8 cellular contexts compared by ENCODE assay signal in genomic region chr4:76896731-76897521, GRCh38. TPM values are rescaled to one million over a fixed set of nuclear protein-coding genes. Genes with fewer than 3 reads are reported as not detected.
A peak's percentile ranks its signal among the peaks of the same experiment; 100 is the strongest.
DNase-seq lines count a peak whose midpoint lies in the region; ATAC-seq and TF ChIP-seq lines count a peak whose summit lies in the region.

No MANE protein-coding gene starts in this region.

- no peaks in the 10 kb centered on the region for H3F3A ChIP-seq in neural cell (ENCODE audit: insufficient read depth, low read length, poor library complexity, severe bottlenecking)

- H3K27ac ChIP-seq in esophagus squamous epithelium (peak overlapping the region; percentile 70 to 87 (median 86)), neural cell (ENCODE audit: low read length) (no peak overlapping the region)

- H3K4me1 ChIP-seq in esophagus squamous epithelium, result peaks cover 7 to 51% (median 10%) of the 10 kb centered on the region in 3 donors

- no peak overlapping the region for H3K27ac Mint-ChIP-seq in activated CD8-positive, alpha-beta T cell treated with anti-CD3 and anti-CD28 coated beads, Interleukin-2, amount 10 ng/mL, durations not matched to agents 7 days and 5 days

- no peaks in the 10 kb centered on the region for H4K20me1 ChIP-seq in neural cell (ENCODE audit: insufficient read depth)

- no peaks in the 10 kb centered on the region for H3K79me2 ChIP-seq in neural cell (replicated peaks; ENCODE audit: insufficient read depth, low read length)

- no peak for TF ChIP-seq RAD21 in neural cell (conservative IDR thresholded peaks at IDR 0.05)

- intact Hi-C loops in esophagus squamous epithelium (cut with DNase I) (no loop called here), posterior vena cava (cut with DNase I) (no loop called here)

- H3K4me3 Mint-ChIP-seq in activated CD8-positive, alpha-beta T cell treated with anti-CD3 and anti-CD28 coated beads, Interleukin-2, amount 10 ng/mL, durations not matched to agents 7 days and 5 days, result peak overlapping the region; percentile 9

- H3K4me3 ChIP-seq in esophagus squamous epithelium, result peak overlapping the region; percentile 63 to 76 (median 66)
- H3K4me3 ChIP-seq in neural cell (ENCODE audit: low read length), result peak overlapping the region; percentile 89

- no peak overlapping the region for H3K4me2 ChIP-seq in neural cell (ENCODE audit: low read length)

- ATAC-seq in HG03280 (IDR thresholded peaks at IDR 0.05; ENCODE audit: unreplicated experiment), result peak; percentile 40
- ATAC-seq in activated CD8-positive, alpha-beta T cell treated with anti-CD3 and anti-CD28 coated beads, Interleukin-2, amount 10 ng/mL, durations not matched to agents 7 days and 5 days, result peak; percentile 57

- peak in 1 of 6 experiments; percentile 6 for TF ChIP-seq CTCF in esophagus squamous epithelium (IDR thresholded peaks at IDR 0.05)
- no peak for TF ChIP-seq CTCF in neural cell (IDR thresholded peaks at IDR 0.05; ENCODE audit: poor library complexity, severe bottlenecking)

- CTCF ChIA-PET in activated CD8-positive, alpha-beta T cell treated with anti-CD3 and anti-CD28 coated beads, Interleukin-2, amount 10 ng/mL, durations not matched to agents 7 days and 5 days (lab: Charles Lee), result interaction anchor here (0.7 to 1.3 kb wide), 2 partner anchors 146 to 297 kb away, joined by 3 read pairs; no protein-coding TSS in a partner anchor

- no peak for TF ChIP-seq POLR2A in esophagus squamous epithelium (IDR thresholded peaks at IDR 0.05)

- no peaks in the 10 kb centered on the region for H3K36me3 ChIP-seq in esophagus squamous epithelium
- H3K36me3 ChIP-seq in neural cell (ENCODE audit: insufficient read depth, low read length), result no peaks in the 10 kb centered on the region

- no peaks in the 10 kb centered on the region for H3K36me3 Mint-ChIP-seq in activated CD8-positive, alpha-beta T cell treated with anti-CD3 and anti-CD28 coated beads, Interleukin-2, amount 10 ng/mL, durations not matched to agents 7 days and 5 days (ENCODE audit: low read depth)

- WGBS in esophagus squamous epithelium, 2 donors, result 35% methylated on average over 16 of the region's 76 CpGs; no CpG with 5 or more reads in 1 of the 2 donors

- H3K9me3 Mint-ChIP-seq in activated CD8-positive, alpha-beta T cell treated with anti-CD3 and anti-CD28 coated beads, Interleukin-2, amount 10 ng/mL, durations not matched to agents 7 days and 5 days (ENCODE audit: insufficient read depth), result no peaks in the 10 kb centered on the region

- H3K9me2 ChIP-seq in neural cell (ENCODE audit: insufficient read depth, low read length), result peaks cover 5% of the 10 kb centered on the region

- no peak for TF ChIP-seq EP300 in neural cell (conservative IDR thresholded peaks at IDR 0.05; ENCODE audit: poor library complexity, severe bottlenecking)

- no peaks in the 10 kb centered on the region for H3K9me3 ChIP-seq in esophagus squamous epithelium
- H3K9me3 ChIP-seq in neural cell (ENCODE audit: low read length), result no peaks in the 10 kb centered on the region

- peak overlapping the region; percentile 66 for H3K9ac ChIP-seq in neural cell (ENCODE audit: low read length)

- H3K27me3 Mint-ChIP-seq in activated CD8-positive, alpha-beta T cell treated with anti-CD3 and anti-CD28 coated beads, Interleukin-2, amount 10 ng/mL, durations not matched to agents 7 days and 5 days (ENCODE audit: low read depth), result peaks cover 53% of the 10 kb centered on the region

- POLR2A ChIA-PET in activated CD8-positive, alpha-beta T cell treated with anti-CD3 and anti-CD28 coated beads, Interleukin-2, amount 10 ng/mL, durations not matched to agents 7 days and 5 days (lab: Charles Lee), result no interaction called here

- H3K4me1 Mint-ChIP-seq in activated CD8-positive, alpha-beta T cell treated with anti-CD3 and anti-CD28 coated beads, Interleukin-2, amount 10 ng/mL, durations not matched to agents 7 days and 5 days (ENCODE audit: low read depth), result peaks cover 12% of the 10 kb centered on the region

- DNase-seq in DMS153 treated with DMSO at 0.1 percent for 48 hours (lab: John Stamatoyannopoulos, UW; ENCODE audit: unreplicated experiment), result peak; percentile 33
- no peak for DNase-seq in DMS153 (lab: John Stamatoyannopoulos, UW)
- peak; percentile 27 for DNase-seq in activated CD8-positive, alpha-beta T cell treated with anti-CD3 and anti-CD28 coated beads, Interleukin-2, amount 10 ng/mL, durations not matched to agents 7 days and 5 days
- DNase-seq in esophagus squamous epithelium (lab: John Stamatoyannopoulos, UW), result no peak
- DNase-seq in KG1 (lab: John Stamatoyannopoulos, UW), result no peak
- DNase-seq in posterior vena cava (ENCODE audit: low spot score), result no peak

- peak overlapping the region; percentile 47 for H2AFZ ChIP-seq in neural cell (ENCODE audit: low read depth, low read length)

- H3K27me3 ChIP-seq in esophagus squamous epithelium (peaks cover 0 to 54% (median 0%) of the 10 kb centered on the region in 4 donors), neural cell (ENCODE audit: insufficient read depth, low read depth, low read length) (peaks cover 54% of the 10 kb centered on the region)

TF ChIP-seq in neural cell, 6 proteins besides CTCF, POLR2A, EP300 and RAD21:
- TF ChIP-seq TAF1 (IDR thresholded peaks at IDR 0.05; ENCODE audit: low read depth), result no peak
- TF ChIP-seq MXI1 (conservative IDR thresholded peaks at IDR 0.05; ENCODE audit: poor library complexity, severe bottlenecking), result no peak
- no peak for TF ChIP-seq REST (IDR thresholded peaks at IDR 0.05; ENCODE audit: borderline replicate concordance)
- TF ChIP-seq SMC3 (conservative IDR thresholded peaks at IDR 0.05; ENCODE audit: poor library complexity), result peak; percentile 18
- TF ChIP-seq EZH2 (IDR thresholded peaks at IDR 0.05; ENCODE audit: borderline replicate concordance, insufficient read depth, low read length, poor library complexity, severe bottlenecking), result no peak
- no peak for TF ChIP-seq POLR2AphosphoS5 (IDR thresholded peaks at IDR 0.05)

RNA-seq across cellular contexts. Expression of gene SOWAHB, which starts 1.0 kb away (rescaled TPM):
- not detected for total RNA-seq in activated CD8-positive, alpha-beta T cell treated with anti-CD3 and anti-CD28 coated beads, Interleukin-2, amount 10 ng/mL, durations not matched to agents 7 days and 5 days
- total RNA-seq in esophagus squamous epithelium (10 to 100 TPM in 3 of 4 donors, 1 to 10 TPM in 1; 6.5 to 29.0 (median 19.0) TPM), posterior vena cava (under 1 TPM in 1 of 2 donors, not detected in 1; 0.19 TPM)
- not detected in 2 replicates for polyA plus RNA-seq in neural cell
- polyA minus RNA-seq in neural cell, result 0.24 and 0.46 TPM in 2 replicates

RNA-seq across cellular contexts. Expression of gene SEPTIN11, which starts 52.6 kb away (rescaled TPM):
- total RNA-seq in activated CD8-positive, alpha-beta T cell treated with anti-CD3 and anti-CD28 coated beads, Interleukin-2, amount 10 ng/mL, durations not matched to agents 7 days and 5 days, result 10 to 100 TPM; 67.0 to 77.4 TPM
- total RNA-seq in esophagus squamous epithelium (10 to 100 TPM; 10.4 to 56.6 (median 36.3) TPM), posterior vena cava (100 to 1,000 TPM; 140 to 154 TPM)
- polyA plus RNA-seq in neural cell, result 61.3 and 110 TPM in 2 replicates
- polyA minus RNA-seq in neural cell, result 131 and 186 TPM in 2 replicates

Comparison
In these comparisons a context has a peak if more than half of its experiments do, and no peak if none do; other contexts are left out.
1. DNase-seq: peak in DMS153 treated with DMSO at 0.1 percent for 48 hours (single experiment) and activated CD8-positive, alpha-beta T cell treated with anti-CD3 and anti-CD28 coated beads, Interleukin-2, amount 10 ng/mL, durations not matched to agents 7 days and 5 days (single experiment); none in DMS153 (single experiment), esophagus squamous epithelium (single experiment), KG1 (single experiment) and posterior vena cava (single experiment).
2. RNA of gene SOWAHB, which starts 1.0 kb away (total RNA-seq): 6.5 to 29.0 TPM in esophagus squamous epithelium; 0.19 TPM in posterior vena cava and not detected in activated CD8-positive, alpha-beta T cell treated with anti-CD3 and anti-CD28 coated beads, Interleukin-2, amount 10 ng/mL, durations not matched to agents 7 days and 5 days; every median in the first group is over 4 times any median in the second.